Comparison of ENCODE assay signal across 1 cellular context in the genomic region with DNA sequence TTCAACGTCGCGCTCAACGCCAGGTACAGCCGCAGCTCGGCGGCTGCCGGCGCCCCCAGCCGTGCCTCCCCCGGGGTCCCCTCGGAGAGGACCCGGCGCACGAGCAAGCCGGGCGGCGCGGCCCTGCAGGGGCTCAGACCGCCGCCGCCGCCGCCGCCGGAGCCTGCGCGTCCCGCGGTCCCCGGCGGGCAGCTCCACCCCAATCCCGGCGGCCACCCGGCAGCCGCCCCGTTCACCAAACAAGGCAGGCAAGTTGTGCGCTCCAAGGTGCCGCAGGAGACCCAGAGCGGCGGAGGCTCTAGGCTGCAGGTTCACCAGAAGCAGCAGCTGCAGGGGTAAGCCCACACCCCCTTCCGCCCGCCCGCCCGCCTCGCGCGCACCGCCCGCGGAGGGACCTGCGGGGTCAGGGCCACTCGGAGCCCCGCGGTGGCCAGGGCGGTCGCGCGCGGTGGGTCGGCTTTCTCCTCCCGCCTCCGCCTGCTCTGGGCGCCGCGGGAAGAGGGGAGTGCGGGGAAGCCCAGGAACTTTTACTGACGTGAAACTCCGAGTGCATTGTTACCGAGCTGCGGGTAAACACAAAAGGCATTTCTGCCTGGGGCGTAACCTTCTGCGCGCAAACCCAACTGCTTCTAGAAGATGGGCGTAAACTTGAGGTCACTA.
TF ChIP-seq lines count a peak whose summit lies in the region.

No MANE protein-coding gene starts in this region.

TF ChIP-seq in HEK293, 187 proteins besides CTCF, POLR2A, EP300 and RAD21 (continued from another document):
- 0 out of 2 replicates have a peak, but pooled peaks have one; percentile 14 for TF ChIP-seq SP2 (tag by site-specific recombination; IDR thresholded peaks at IDR 0.05)
- TF ChIP-seq ZBTB8A (tag by site-specific recombination; IDR thresholded peaks at IDR 0.05): peak; percentile 59; the same call in 1 of the 2 replicates
- TF ChIP-seq WT1 (tag by site-specific recombination; IDR thresholded peaks at IDR 0.05): peak; percentile 24; the same call in 1 of the 2 replicates
- no peak for TF ChIP-seq SP7 (tag by site-specific recombination; IDR thresholded peaks at IDR 0.05)
- TF ChIP-seq ZSCAN30 (tag by site-specific recombination; IDR thresholded peaks at IDR 0.05): peak; percentile 53; the same call in 1 of the 2 replicates
- no peak; the same call in 1 of the 2 replicates for TF ChIP-seq ZNF76 (tag by site-specific recombination; IDR thresholded peaks at IDR 0.05; ENCODE audit: borderline replicate concordance, low read depth)
- peak; percentile 60 for TF ChIP-seq ZNF335 (tag by site-specific recombination; conservative IDR thresholded peaks at IDR 0.05)
- no peak for TF ChIP-seq ZNF670 (tag by site-specific recombination; IDR thresholded peaks at IDR 0.05; ENCODE audit: low read depth)
